In the genomic region with DNA sequence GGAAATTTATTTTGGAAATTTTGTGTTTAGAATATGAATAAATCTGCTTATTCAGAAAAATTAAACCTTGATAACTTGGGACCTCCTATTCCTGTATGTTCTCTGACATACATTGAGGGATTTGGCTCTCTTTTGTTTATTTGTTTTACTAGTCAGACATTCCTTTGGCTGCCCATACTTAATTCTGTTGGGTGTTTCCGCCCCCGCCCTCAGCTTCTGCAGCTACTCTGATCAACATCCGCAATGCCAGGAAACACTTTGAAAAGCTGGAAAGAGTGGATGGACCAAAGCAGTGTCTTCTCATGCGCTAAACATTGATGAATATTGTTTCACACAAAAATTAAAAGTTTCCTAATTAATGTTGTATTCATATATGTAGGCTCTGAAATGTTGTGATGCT, we compare ENCODE assay signal across 18 cellular contexts.
"Had no signal": no experiment of that assay in that cellular context is flagged by ENCODE, and none has a peak within 500 bp of the region (broad histone marks: within the 10 kb centered on the region; RNA-seq: fewer than 3 reads in every experiment).

No MANE protein-coding gene starts in this region.

- H3K4me3 ChIP-seq: ascending aorta, gastroesophageal sphincter, hepatocyte, tibial nerve had no signal

- ATAC-seq: activated CD4-positive, alpha-beta T cell treated with anti-CD3 and anti-CD28 coated beads for 36 hours; activated CD8-positive, alpha-beta T cell treated with anti-CD3 and anti-CD28 coated beads for 36 hours; effector memory CD8-positive, alpha-beta T cell; gastroesophageal sphincter; stimulated activated memory B cell treated with anti-CD40 and anti-IgM and Interleukin-4, amounts not matched to agents 10 μg/mL and 1 μg/mL and 100 μg/mL, for 72 hours had no signal

- H3K27ac ChIP-seq: ascending aorta, gastroesophageal sphincter, hepatocyte, parathyroid adenoma, tibial nerve, VCaP had no signal

- H3K4me3 Mint-ChIP-seq: activated CD4-positive, alpha-beta T cell treated with anti-CD3 and anti-CD28 coated beads for 36 hours; activated CD8-positive, alpha-beta T cell treated with anti-CD3 and anti-CD28 coated beads for 36 hours; activated naive CD8-positive, alpha-beta T cell treated with anti-CD3 and anti-CD28 coated beads, Interleukin-2, amount 10 ng/mL, durations not matched to agents 7 days and 5 days; effector memory CD8-positive, alpha-beta T cell; stimulated activated memory B cell treated with anti-CD40 and anti-IgM and Interleukin-4, amounts not matched to agents 10 μg/mL and 1 μg/mL and 100 μg/mL, for 72 hours had no signal

- H3K27me3 ChIP-seq: ascending aorta, gastroesophageal sphincter, hepatocyte, tibial nerve had no signal

- DNase-seq: activated CD4-positive, alpha-beta T cell treated with anti-CD3 and anti-CD28 coated beads for 36 hours; activated CD8-positive, alpha-beta memory T cell treated with anti-CD3 and anti-CD28 coated beads, Interleukin-2, amount 50 U/mL, for 4 hours; activated CD8-positive, alpha-beta T cell treated with anti-CD3 and anti-CD28 coated beads for 36 hours; activated naive CD8-positive, alpha-beta T cell treated with anti-CD3 and anti-CD28 coated beads, Interleukin-2, amount 10 ng/mL, durations not matched to agents 7 days and 5 days; central memory CD4-positive, alpha-beta T cell; cortex of kidney; effector memory CD8-positive, alpha-beta T cell; erythroblast; midbrain; retina; stimulated activated CD4-positive, alpha-beta T cell treated with anti-CD3 and anti-CD28 coated beads, Interleukin-1b, Interleukin-23, amount 100 ng/mL, for 48 hours had no signal

- H3K9me3 Mint-ChIP-seq: activated CD8-positive, alpha-beta T cell treated with anti-CD3 and anti-CD28 coated beads for 36 hours; activated naive CD8-positive, alpha-beta T cell treated with anti-CD3 and anti-CD28 coated beads, Interleukin-2, amount 10 ng/mL, durations not matched to agents 7 days and 5 days; effector memory CD8-positive, alpha-beta T cell; stimulated activated memory B cell treated with anti-CD40 and anti-IgM and Interleukin-4, amounts not matched to agents 10 μg/mL and 1 μg/mL and 100 μg/mL, for 72 hours had no signal

- H3K4me1 Mint-ChIP-seq: activated naive CD8-positive, alpha-beta T cell treated with anti-CD3 and anti-CD28 coated beads, Interleukin-2, amount 10 ng/mL, durations not matched to agents 7 days and 5 days; stimulated activated memory B cell treated with anti-CD40 and anti-IgM and Interleukin-4, amounts not matched to agents 10 μg/mL and 1 μg/mL and 100 μg/mL, for 72 hours had no signal

- H3K27ac Mint-ChIP-seq: activated CD4-positive, alpha-beta T cell treated with anti-CD3 and anti-CD28 coated beads for 36 hours; activated CD8-positive, alpha-beta T cell treated with anti-CD3 and anti-CD28 coated beads for 36 hours; activated naive CD8-positive, alpha-beta T cell treated with anti-CD3 and anti-CD28 coated beads, Interleukin-2, amount 10 ng/mL, durations not matched to agents 7 days and 5 days; effector memory CD8-positive, alpha-beta T cell; stimulated activated memory B cell treated with anti-CD40 and anti-IgM and Interleukin-4, amounts not matched to agents 10 μg/mL and 1 μg/mL and 100 μg/mL, for 72 hours had no signal

- H3K27me3 Mint-ChIP-seq: activated CD4-positive, alpha-beta T cell treated with anti-CD3 and anti-CD28 coated beads for 36 hours; activated CD8-positive, alpha-beta T cell treated with anti-CD3 and anti-CD28 coated beads for 36 hours; activated naive CD8-positive, alpha-beta T cell treated with anti-CD3 and anti-CD28 coated beads, Interleukin-2, amount 10 ng/mL, durations not matched to agents 7 days and 5 days; effector memory CD8-positive, alpha-beta T cell; stimulated activated memory B cell treated with anti-CD40 and anti-IgM and Interleukin-4, amounts not matched to agents 10 μg/mL and 1 μg/mL and 100 μg/mL, for 72 hours had no signal
